ENCODE assay signal across 17 cellular contexts in genomic region chr13:80265348-80265747, GRCh38.
DNase-seq lines count a peak whose midpoint lies in the region; ATAC-seq lines count a peak whose summit lies in the region.
"Had no signal": no experiment of that assay in that cellular context is flagged by ENCODE, and none has a peak within 500 bp of the region (broad histone marks: within the 10 kb centered on the region; RNA-seq: fewer than 3 reads in every experiment).

No MANE protein-coding gene starts in this region.

- DNase-seq in fibroblast of gingiva (ENCODE audit: low read depth) (peak; percentile 38), retina (no peak)
- DNase-seq: activated naive CD4-positive, alpha-beta T cell; central memory CD4-positive, alpha-beta T cell; gastrocnemius medialis; HCEC 1CT; mesenchymal stem cell; naive thymus-derived CD4-positive, alpha-beta T cell; NCI-H524; ovary; stimulated activated naive B cell treated with anti-CD40 and anti-IgM and Interleukin-4, amounts not matched to agents 10 μg/mL and 1 μg/mL and 100 μg/mL, for 72 hours had no signal

- ATAC-seq in GM18520 (IDR thresholded peaks at IDR 0.05; ENCODE audit: unreplicated experiment), result peak; percentile 50
- ATAC-seq in GM19452 (IDR thresholded peaks at IDR 0.05; ENCODE audit: unreplicated experiment), result peak; percentile 72
- peak; percentile 86 for ATAC-seq in HG03066 (IDR thresholded peaks at IDR 0.05; ENCODE audit: low read depth, unreplicated experiment)
- ATAC-seq in GM19035 (IDR thresholded peaks at IDR 0.05; ENCODE audit: unreplicated experiment), result no peak
- ATAC-seq in HG03139 (IDR thresholded peaks at IDR 0.05; ENCODE audit: unreplicated experiment), result no peak
- ATAC-seq: gastrocnemius medialis; naive thymus-derived CD4-positive, alpha-beta T cell; sciatic nerve; stimulated activated naive B cell treated with anti-CD40 and anti-IgM and Interleukin-4, amounts not matched to agents 10 μg/mL and 1 μg/mL and 100 μg/mL, for 72 hours had no signal

Comparison
In these comparisons a context has a peak if more than half of its experiments do, and no peak if none do; other contexts are left out.
1. ATAC-seq: peak in GM18520 (single experiment), GM19452 (single experiment) and HG03066 (single experiment); none in GM19035 (single experiment) and HG03139 (single experiment).